ENCODE assay signal across 21 cellular contexts in genomic region chr20:59062057-59062456, GRCh38. TPM values are rescaled to one million over a fixed set of nuclear protein-coding genes. Genes with fewer than 3 reads are reported as not detected.
"Had no signal": no experiment of that assay in that cellular context is flagged by ENCODE, and none has a peak within 500 bp of the region (broad histone marks: within the 10 kb centered on the region; RNA-seq: fewer than 3 reads in every experiment).

No MANE protein-coding gene starts in this region.

- H3K4me3 ChIP-seq: coronary artery, lung, tibial artery had no signal

- H3K9me3 ChIP-seq: tibial artery had no signal

- ATAC-seq: activated T-cell treated with anti-CD3 and anti-CD28 coated beads, Interleukin-2, amount 50 U/mL, for 4 hours; stimulated activated naive CD8-positive, alpha-beta T cell treated with anti-CD3 and anti-CD28 coated beads, Interleukin-15, Interleukin-2, amounts not matched to agents 100 U/mL and 50 U/mL, for 24 hours had no signal

- FAIRE-seq: islet of Langerhans had no signal

- DNase-seq: activated CD4-positive, alpha-beta T cell treated with anti-CD3 and anti-CD28 coated beads, Interleukin-2, amount 50 U/mL, for 1 hour; activated CD8-positive, alpha-beta memory T cell treated with anti-CD3 and anti-CD28 coated beads, Interleukin-2, amount 50 U/mL, for 4 hours; activated naive CD4-positive, alpha-beta T cell treated with anti-CD3 and anti-CD28 coated beads for 36 hours; activated T-cell treated with anti-CD3 and anti-CD28 coated beads, Interleukin-2, amount 50 U/mL, for 4 hours; aorta; brain microvascular endothelial cell; erythroblast; foreskin melanocyte; glutamatergic neuron; hippocampal formation; nephron progenitor cell; nucleus accumbens; stimulated activated CD4-positive, alpha-beta T cell treated with anti-CD3 and anti-CD28 coated beads, Interleukin-12 subunit alpha, Interleukin-12 subunit beta, amount 100 ng/mL, for 4 hours; stimulated activated CD4-positive, alpha-beta T cell treated with anti-CD3 and anti-CD28 coated beads, Interleukin-1b, Interleukin-23, amount 100 ng/mL, for 48 hours; stimulated activated CD8-positive, alpha-beta memory T cell treated with anti-CD3 and anti-CD28 coated beads, Interleukin-4, amount 100 ng/mL, for 48 hours; stimulated activated naive CD8-positive, alpha-beta T cell treated with anti-CD3 and anti-CD28 coated beads, Interleukin-15, Interleukin-2, amounts not matched to agents 100 U/mL and 50 U/mL, for 24 hours; substantia nigra; tibial artery had no signal

- H3K27ac ChIP-seq: brain microvascular endothelial cell, coronary artery, tibial artery had no signal

RNA-seq across cellular contexts. Expression of gene TUBB1, which starts 42.8 kb away (rescaled TPM):
- polyA plus RNA-seq: aorta had no signal
